In the genomic region with DNA sequence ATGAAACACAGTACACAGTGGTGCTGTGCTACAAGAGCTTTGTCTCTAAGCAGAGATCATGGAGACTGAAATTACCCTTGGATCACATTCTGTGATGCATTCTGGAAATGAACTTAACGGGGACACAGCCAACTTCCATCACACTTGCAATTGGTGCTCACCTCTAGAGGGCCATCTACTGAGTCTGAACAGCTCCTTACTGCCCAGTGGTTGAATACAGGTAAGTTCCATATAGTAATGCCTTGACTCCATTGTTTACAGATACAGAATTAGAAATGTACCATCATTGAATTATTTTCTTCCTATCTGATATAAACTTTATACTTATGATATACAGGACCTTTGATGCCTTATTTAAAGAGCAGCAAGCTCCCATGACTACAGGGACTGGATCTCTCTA, we compare ENCODE assay signal across 2 cellular contexts.
TF ChIP-seq lines count a peak whose summit lies in the region.

No MANE protein-coding gene starts in this region.

TF ChIP-seq in IMR-90, 13 proteins besides CTCF, POLR2A, EP300 and RAD21:
- no peak for TF ChIP-seq MAFK (IDR thresholded peaks at IDR 0.05; ENCODE audit: low read depth, low read length)
- no peak for TF ChIP-seq CEBPB (IDR thresholded peaks at IDR 0.05; ENCODE audit: low read depth, low read length)
- TF ChIP-seq, protein P1, sequence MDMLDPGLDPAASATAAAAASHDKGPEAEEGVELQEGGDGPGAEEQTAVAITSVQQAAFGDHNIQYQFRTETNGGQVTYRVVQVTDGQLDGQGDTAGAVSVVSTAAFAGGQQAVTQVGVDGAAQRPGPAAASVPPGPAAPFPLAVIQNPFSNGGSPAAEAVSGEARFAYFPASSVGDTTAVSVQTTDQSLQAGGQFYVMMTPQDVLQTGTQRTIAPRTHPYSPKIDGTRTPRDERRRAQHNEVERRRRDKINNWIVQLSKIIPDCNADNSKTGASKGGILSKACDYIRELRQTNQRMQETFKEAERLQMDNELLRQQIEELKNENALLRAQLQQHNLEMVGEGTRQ (IDR thresholded peaks at IDR 0.05; ENCODE audit: low read depth, low read length), result no peak
- TF ChIP-seq MAZ (IDR thresholded peaks at IDR 0.05; ENCODE audit: borderline replicate concordance, low read depth, low read length), result no peak
- no peak for TF ChIP-seq MXI1 (IDR thresholded peaks at IDR 0.05; ENCODE audit: borderline replicate concordance, low read depth, low read length)
- no peak for TF ChIP-seq BHLHE40 (IDR thresholded peaks at IDR 0.05; ENCODE audit: low read depth, low read length)
- no peak for TF ChIP-seq FOS (IDR thresholded peaks at IDR 0.05; ENCODE audit: low read depth, low read length)
- no peak for TF ChIP-seq SMC3 (IDR thresholded peaks at IDR 0.05; ENCODE audit: low read depth, low read length)
- TF ChIP-seq RCOR1 (IDR thresholded peaks at IDR 0.05; ENCODE audit: insufficient replicate concordance, low read length), result no peak
- TF ChIP-seq CHD1 (IDR thresholded peaks at IDR 0.05; ENCODE audit: low read depth, low read length), result no peak
- no peak for TF ChIP-seq RFX5 (IDR thresholded peaks at IDR 0.05; ENCODE audit: low read depth, low read length)
- no peak for TF ChIP-seq NFE2L2 (IDR thresholded peaks at IDR 0.05; ENCODE audit: low read depth, low read length)
- TF ChIP-seq, protein P2, sequence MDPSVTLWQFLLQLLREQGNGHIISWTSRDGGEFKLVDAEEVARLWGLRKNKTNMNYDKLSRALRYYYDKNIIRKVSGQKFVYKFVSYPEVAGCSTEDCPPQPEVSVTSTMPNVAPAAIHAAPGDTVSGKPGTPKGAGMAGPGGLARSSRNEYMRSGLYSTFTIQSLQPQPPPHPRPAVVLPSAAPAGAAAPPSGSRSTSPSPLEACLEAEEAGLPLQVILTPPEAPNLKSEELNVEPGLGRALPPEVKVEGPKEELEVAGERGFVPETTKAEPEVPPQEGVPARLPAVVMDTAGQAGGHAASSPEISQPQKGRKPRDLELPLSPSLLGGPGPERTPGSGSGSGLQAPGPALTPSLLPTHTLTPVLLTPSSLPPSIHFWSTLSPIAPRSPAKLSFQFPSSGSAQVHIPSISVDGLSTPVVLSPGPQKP (IDR thresholded peaks at IDR 0.05; ENCODE audit: borderline replicate concordance, low read depth, low read length), result no peak

TF ChIP-seq in WTC11, 78 proteins besides CTCF, POLR2A, EP300 and RAD21:
- TF ChIP-seq SP1 (CRISPR knock-in tag; conservative IDR thresholded peaks at IDR 0.05) (no peak), ZNF317 (CRISPR knock-in tag; IDR thresholded peaks at IDR 0.05; ENCODE audit: borderline replicate concordance, low read depth) (no peak), OVOL2 (CRISPR knock-in tag; IDR thresholded peaks at IDR 0.05; ENCODE audit: borderline replicate concordance) (no peak), TP53 (CRISPR knock-in tag; IDR thresholded peaks at IDR 0.05) (no peak), NR2C2 (CRISPR knock-in tag; IDR thresholded peaks at IDR 0.05) (no peak), ZNF232 (CRISPR knock-in tag; IDR thresholded peaks at IDR 0.05) (no peak), KAT7 (CRISPR knock-in tag; IDR thresholded peaks at IDR 0.05; ENCODE audit: borderline replicate concordance) (no peak), GABPB1 (CRISPR knock-in tag; IDR thresholded peaks at IDR 0.05) (no peak), ZNF423 (CRISPR knock-in tag; IDR thresholded peaks at IDR 0.05) (no peak), MXD4 (CRISPR knock-in tag; IDR thresholded peaks at IDR 0.05; ENCODE audit: borderline replicate concordance) (no peak), GTF2I (CRISPR knock-in tag; conservative IDR thresholded peaks at IDR 0.05) (no peak), NR3C1 (CRISPR knock-in tag; conservative IDR thresholded peaks at IDR 0.05; ENCODE audit: low read depth) (no peak), RELA (CRISPR knock-in tag; IDR thresholded peaks at IDR 0.05; ENCODE audit: borderline replicate concordance) (no peak)
- TF ChIP-seq, protein P3, sequence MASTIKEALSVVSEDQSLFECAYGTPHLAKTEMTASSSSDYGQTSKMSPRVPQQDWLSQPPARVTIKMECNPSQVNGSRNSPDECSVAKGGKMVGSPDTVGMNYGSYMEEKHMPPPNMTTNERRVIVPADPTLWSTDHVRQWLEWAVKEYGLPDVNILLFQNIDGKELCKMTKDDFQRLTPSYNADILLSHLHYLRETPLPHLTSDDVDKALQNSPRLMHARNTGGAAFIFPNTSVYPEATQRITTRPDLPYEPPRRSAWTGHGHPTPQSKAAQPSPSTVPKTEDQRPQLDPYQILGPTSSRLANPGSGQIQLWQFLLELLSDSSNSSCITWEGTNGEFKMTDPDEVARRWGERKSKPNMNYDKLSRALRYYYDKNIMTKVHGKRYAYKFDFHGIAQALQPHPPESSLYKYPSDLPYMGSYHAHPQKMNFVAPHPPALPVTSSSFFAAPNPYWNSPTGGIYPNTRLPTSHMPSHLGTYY (CRISPR knock-in tag; IDR thresholded peaks at IDR 0.05), result no peak
- TF ChIP-seq, protein P4, sequence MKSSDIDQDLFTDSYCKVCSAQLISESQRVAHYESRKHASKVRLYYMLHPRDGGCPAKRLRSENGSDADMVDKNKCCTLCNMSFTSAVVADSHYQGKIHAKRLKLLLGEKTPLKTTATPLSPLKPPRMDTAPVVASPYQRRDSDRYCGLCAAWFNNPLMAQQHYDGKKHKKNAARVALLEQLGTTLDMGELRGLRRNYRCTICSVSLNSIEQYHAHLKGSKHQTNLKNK (CRISPR knock-in tag; IDR thresholded peaks at IDR 0.05), result no peak
- TF ChIP-seq, protein P5, sequence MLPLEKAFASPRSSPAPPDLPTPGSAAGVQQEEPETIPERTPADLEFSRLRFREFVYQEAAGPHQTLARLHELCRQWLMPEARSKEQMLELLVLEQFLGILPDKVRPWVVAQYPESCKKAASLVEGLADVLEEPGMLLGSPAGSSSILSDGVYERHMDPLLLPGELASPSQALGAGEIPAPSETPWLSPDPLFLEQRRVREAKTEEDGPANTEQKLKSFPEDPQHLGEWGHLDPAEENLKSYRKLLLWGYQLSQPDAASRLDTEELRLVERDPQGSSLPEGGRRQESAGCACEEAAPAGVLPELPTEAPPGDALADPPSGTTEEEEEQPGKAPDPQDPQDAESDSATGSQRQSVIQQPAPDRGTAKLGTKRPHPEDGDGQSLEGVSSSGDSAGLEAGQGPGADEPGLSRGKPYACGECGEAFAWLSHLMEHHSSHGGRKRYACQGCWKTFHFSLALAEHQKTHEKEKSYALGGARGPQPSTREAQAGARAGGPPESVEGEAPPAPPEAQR (CRISPR knock-in tag; IDR thresholded peaks at IDR 0.05), result no peak
- TF ChIP-seq, protein P6, sequence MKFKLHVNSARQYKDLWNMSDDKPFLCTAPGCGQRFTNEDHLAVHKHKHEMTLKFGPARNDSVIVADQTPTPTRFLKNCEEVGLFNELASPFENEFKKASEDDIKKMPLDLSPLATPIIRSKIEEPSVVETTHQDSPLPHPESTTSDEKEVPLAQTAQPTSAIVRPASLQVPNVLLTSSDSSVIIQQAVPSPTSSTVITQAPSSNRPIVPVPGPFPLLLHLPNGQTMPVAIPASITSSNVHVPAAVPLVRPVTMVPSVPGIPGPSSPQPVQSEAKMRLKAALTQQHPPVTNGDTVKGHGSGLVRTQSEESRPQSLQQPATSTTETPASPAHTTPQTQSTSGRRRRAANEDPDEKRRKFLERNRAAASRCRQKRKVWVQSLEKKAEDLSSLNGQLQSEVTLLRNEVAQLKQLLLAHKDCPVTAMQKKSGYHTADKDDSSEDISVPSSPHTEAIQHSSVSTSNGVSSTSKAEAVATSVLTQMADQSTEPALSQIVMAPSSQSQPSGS (CRISPR knock-in tag; IDR thresholded peaks at IDR 0.05; ENCODE audit: borderline replicate concordance, low read depth), result no peak
- TF ChIP-seq, protein P7, sequence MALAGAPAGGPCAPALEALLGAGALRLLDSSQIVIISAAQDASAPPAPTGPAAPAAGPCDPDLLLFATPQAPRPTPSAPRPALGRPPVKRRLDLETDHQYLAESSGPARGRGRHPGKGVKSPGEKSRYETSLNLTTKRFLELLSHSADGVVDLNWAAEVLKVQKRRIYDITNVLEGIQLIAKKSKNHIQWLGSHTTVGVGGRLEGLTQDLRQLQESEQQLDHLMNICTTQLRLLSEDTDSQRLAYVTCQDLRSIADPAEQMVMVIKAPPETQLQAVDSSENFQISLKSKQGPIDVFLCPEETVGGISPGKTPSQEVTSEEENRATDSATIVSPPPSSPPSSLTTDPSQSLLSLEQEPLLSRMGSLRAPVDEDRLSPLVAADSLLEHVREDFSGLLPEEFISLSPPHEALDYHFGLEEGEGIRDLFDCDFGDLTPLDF (CRISPR knock-in tag; IDR thresholded peaks at IDR 0.05), result no peak
- TF ChIP-seq, protein P8, sequence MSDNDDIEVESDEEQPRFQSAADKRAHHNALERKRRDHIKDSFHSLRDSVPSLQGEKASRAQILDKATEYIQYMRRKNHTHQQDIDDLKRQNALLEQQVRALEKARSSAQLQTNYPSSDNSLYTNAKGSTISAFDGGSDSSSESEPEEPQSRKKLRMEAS (CRISPR knock-in tag; IDR thresholded peaks at IDR 0.05), result no peak
- TF ChIP-seq, protein P9, sequence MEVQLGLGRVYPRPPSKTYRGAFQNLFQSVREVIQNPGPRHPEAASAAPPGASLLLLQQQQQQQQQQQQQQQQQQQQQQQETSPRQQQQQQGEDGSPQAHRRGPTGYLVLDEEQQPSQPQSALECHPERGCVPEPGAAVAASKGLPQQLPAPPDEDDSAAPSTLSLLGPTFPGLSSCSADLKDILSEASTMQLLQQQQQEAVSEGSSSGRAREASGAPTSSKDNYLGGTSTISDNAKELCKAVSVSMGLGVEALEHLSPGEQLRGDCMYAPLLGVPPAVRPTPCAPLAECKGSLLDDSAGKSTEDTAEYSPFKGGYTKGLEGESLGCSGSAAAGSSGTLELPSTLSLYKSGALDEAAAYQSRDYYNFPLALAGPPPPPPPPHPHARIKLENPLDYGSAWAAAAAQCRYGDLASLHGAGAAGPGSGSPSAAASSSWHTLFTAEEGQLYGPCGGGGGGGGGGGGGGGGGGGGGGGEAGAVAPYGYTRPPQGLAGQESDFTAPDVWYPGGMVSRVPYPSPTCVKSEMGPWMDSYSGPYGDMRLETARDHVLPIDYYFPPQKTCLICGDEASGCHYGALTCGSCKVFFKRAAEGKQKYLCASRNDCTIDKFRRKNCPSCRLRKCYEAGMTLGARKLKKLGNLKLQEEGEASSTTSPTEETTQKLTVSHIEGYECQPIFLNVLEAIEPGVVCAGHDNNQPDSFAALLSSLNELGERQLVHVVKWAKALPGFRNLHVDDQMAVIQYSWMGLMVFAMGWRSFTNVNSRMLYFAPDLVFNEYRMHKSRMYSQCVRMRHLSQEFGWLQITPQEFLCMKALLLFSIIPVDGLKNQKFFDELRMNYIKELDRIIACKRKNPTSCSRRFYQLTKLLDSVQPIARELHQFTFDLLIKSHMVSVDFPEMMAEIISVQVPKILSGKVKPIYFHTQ (CRISPR knock-in tag; IDR thresholded peaks at IDR 0.05), result no peak
